ENCODE assay signal across 18 cellular contexts in genomic region chr7:35793225-35793579, GRCh38. TPM values are rescaled to one million over a fixed set of nuclear protein-coding genes. Genes with fewer than 3 reads are reported as not detected.
DNase-seq lines count a peak whose midpoint lies in the region; ATAC-seq, FAIRE-seq and TF ChIP-seq lines count a peak whose summit lies in the region.
"Had no signal": no experiment of that assay in that cellular context is flagged by ENCODE, and none has a peak within 500 bp of the region (broad histone marks: within the 10 kb centered on the region; RNA-seq: fewer than 3 reads in every experiment).

No MANE protein-coding gene starts in this region.

- H3K27me3 ChIP-seq in brain microvascular endothelial cell (replicated peaks) (no peaks in the 10 kb centered on the region), heart right ventricle (no peaks in the 10 kb centered on the region), HepG2 (ENCODE audit: control insufficient read depth in 1 of 2, insufficient read depth in 2 of 2, low read length in 2 of 2) (no peaks in the 10 kb centered on the region)

- H4K20me1 ChIP-seq in HepG2 (ENCODE audit: insufficient read depth, low read length) = no peaks in the 10 kb centered on the region

- H3K4me3 ChIP-seq in brain microvascular endothelial cell (ENCODE audit: low read depth, low read length) (no peak overlapping the region), heart right ventricle (no peak overlapping the region), HepG2 (replicated peaks in 1 of 3; ENCODE audit: insufficient read depth in 1 of 3, low read depth in 2 of 3, low read length in 3 of 3) (no peak overlapping the region)
- H3K4me3 ChIP-seq: lung had no signal

- H3K36me3 ChIP-seq in brain microvascular endothelial cell (replicated peaks) = no peaks in the 10 kb centered on the region
- H3K36me3 ChIP-seq in heart right ventricle = no peaks in the 10 kb centered on the region
- no peaks in the 10 kb centered on the region for H3K36me3 ChIP-seq in HepG2 (replicated peaks in 1 of 2; ENCODE audit: control insufficient read depth in 1 of 2, insufficient read depth in 2 of 2, low read length in 2 of 2)

- DNase-seq in ELR (ENCODE audit: low read depth) (peak; percentile 16), brain microvascular endothelial cell (peak; percentile 27), heart right ventricle (peak in 1 of 2 donors; percentile 47), osteocyte (ENCODE audit: extremely low spot score, unreplicated experiment) (no peak), HepG2 (ENCODE audit: low spot score) (no peak)
- no peak for DNase-seq in stimulated activated effector memory CD8-positive, alpha-beta T cell treated with anti-CD3 and anti-CD28 coated beads, Interleukin-12 subunit alpha, Interleukin-12 subunit beta, amount 100 ng/mL, for 72 hours (ENCODE audit: low spot score in 2 of 2)
- DNase-seq: activated CD4-positive, alpha-beta T cell treated with anti-CD3 and anti-CD28 coated beads, Interleukin-2, amount 50 U/mL, for 1 hour; activated naive CD8-positive, alpha-beta T cell treated with anti-CD3 and anti-CD28 coated beads, Interleukin-2, amount 10 ng/mL, durations not matched to agents 7 days and 5 days; activated T-cell treated with anti-CD3 and anti-CD28 coated beads, Interleukin-2, amount 50 U/mL, for 1 hour; CD4-positive, alpha-beta memory T cell; DND-41 had no signal

- TF ChIP-seq CTCF in brain microvascular endothelial cell (IDR thresholded peaks at IDR 0.05; ENCODE audit: low read depth, low read length, missing control alignments) = no peak
- no peak for TF ChIP-seq CTCF in heart right ventricle (IDR thresholded peaks at IDR 0.05)
- TF ChIP-seq CTCF in osteocyte (IDR thresholded peaks at IDR 0.05) = no peak
- TF ChIP-seq CTCF in HepG2 (CRISPR knock-in tag; IDR thresholded peaks at IDR 0.05) = no peak

- no peak overlapping the region for H2AFZ ChIP-seq in HepG2 (ENCODE audit: low read length)

- H3K4me1 ChIP-seq in heart right ventricle (peaks cover 4 to 28% (median 18%) of the 10 kb centered on the region in 9 donors), HepG2 (ENCODE audit: insufficient read depth, low read length) (peaks cover 6% of the 10 kb centered on the region; the same call in 1 of the 2 replicates)

- H3K27ac ChIP-seq in brain microvascular endothelial cell (no peak overlapping the region), heart right ventricle (peak overlapping the region; percentile 8 to 84 (median 60)), HepG2 (ENCODE audit: extremely low read length, insufficient read depth, low read length) (no peak overlapping the region)

- peaks cover 5% of the 10 kb centered on the region for H3K36me3 Mint-ChIP-seq in osteocyte (ENCODE audit: unreplicated experiment)
- no peaks in the 10 kb centered on the region for H3K36me3 Mint-ChIP-seq in stimulated activated effector memory CD8-positive, alpha-beta T cell treated with anti-CD3 and anti-CD28 coated beads, Interleukin-12 subunit alpha, Interleukin-12 subunit beta, amount 100 ng/mL, for 72 hours

- peaks cover 16% of the 10 kb centered on the region for H3K4me1 Mint-ChIP-seq in osteocyte (ENCODE audit: unreplicated experiment)
- H3K4me1 Mint-ChIP-seq in stimulated activated effector memory CD8-positive, alpha-beta T cell treated with anti-CD3 and anti-CD28 coated beads, Interleukin-12 subunit alpha, Interleukin-12 subunit beta, amount 100 ng/mL, for 72 hours = peaks cover 6% of the 10 kb centered on the region

- H3K27ac Mint-ChIP-seq in osteocyte (ENCODE audit: unreplicated experiment) = peak overlapping the region; percentile 58
- no peak overlapping the region for H3K27ac Mint-ChIP-seq in stimulated activated effector memory CD8-positive, alpha-beta T cell treated with anti-CD3 and anti-CD28 coated beads, Interleukin-12 subunit alpha, Interleukin-12 subunit beta, amount 100 ng/mL, for 72 hours
- H3K27ac Mint-ChIP-seq: activated naive CD8-positive, alpha-beta T cell treated with anti-CD3 and anti-CD28 coated beads, Interleukin-2, amount 10 ng/mL, durations not matched to agents 7 days and 5 days; CD4-positive, alpha-beta memory T cell; stimulated activated memory B cell treated with anti-CD40 and anti-IgM and Interleukin-4, amounts not matched to agents 10 μg/mL and 1 μg/mL and 100 μg/mL, for 72 hours had no signal

- H3K4me3 Mint-ChIP-seq in osteocyte (ENCODE audit: unreplicated experiment) = peak overlapping the region; percentile 7
- no peak overlapping the region for H3K4me3 Mint-ChIP-seq in stimulated activated effector memory CD8-positive, alpha-beta T cell treated with anti-CD3 and anti-CD28 coated beads, Interleukin-12 subunit alpha, Interleukin-12 subunit beta, amount 100 ng/mL, for 72 hours
- H3K4me3 Mint-ChIP-seq: activated naive CD8-positive, alpha-beta T cell treated with anti-CD3 and anti-CD28 coated beads, Interleukin-2, amount 10 ng/mL, durations not matched to agents 7 days and 5 days; CD4-positive, alpha-beta memory T cell; neural crest cell; stimulated activated memory B cell treated with anti-CD40 and anti-IgM and Interleukin-4, amounts not matched to agents 10 μg/mL and 1 μg/mL and 100 μg/mL, for 72 hours had no signal

- TF ChIP-seq EP300 in HepG2 (IDR thresholded peaks at IDR 0.05; ENCODE audit: low read depth in 2 of 2, low read length in 2 of 2) (no peak), HepG2 (CRISPR knock-in tag; IDR thresholded peaks at IDR 0.05; ENCODE audit: borderline replicate concordance) (no peak)

- 15 to 26% methylated on average over 2 of the region's 2 CpGs for WGBS in heart right ventricle, 2 donors
- WGBS in HepG2 (ENCODE audit: low lambda C conversion rate) = 60% methylated on average over 2 of the region's 2 CpGs

- ATAC-seq in heart right ventricle = peak; percentile 44 to 90 (median 84)
- ATAC-seq in GM21515 (IDR thresholded peaks at IDR 0.05; ENCODE audit: unreplicated experiment) = no peak
- no peak for ATAC-seq in HepG2
- ATAC-seq in stimulated activated effector memory CD8-positive, alpha-beta T cell treated with anti-CD3 and anti-CD28 coated beads, Interleukin-12 subunit alpha, Interleukin-12 subunit beta, amount 100 ng/mL, for 72 hours = no peak
- ATAC-seq in GM18520 (IDR thresholded peaks at IDR 0.05; ENCODE audit: unreplicated experiment) = no peak
- ATAC-seq: stimulated activated memory B cell treated with anti-CD40 and anti-IgM and Interleukin-4, amounts not matched to agents 10 μg/mL and 1 μg/mL and 100 μg/mL, for 72 hours had no signal

- H3K4me2 ChIP-seq in HepG2 (ENCODE audit: low read depth, low read length) = no peak overlapping the region

- H3K9ac ChIP-seq in HepG2 (ENCODE audit: insufficient read depth, low read depth, low read length) = no peak overlapping the region

- H3K9me3 ChIP-seq in heart right ventricle (peaks cover 0 to 13% (median 0%) of the 10 kb centered on the region in 11 donors), HepG2 (ENCODE audit: low read length) (no peaks in the 10 kb centered on the region)

- TF ChIP-seq POLR2A in HepG2 (IDR thresholded peaks at IDR 0.05; ENCODE audit: insufficient read depth in 1 of 2, low read depth in 2 of 2, low read length in 2 of 2) = no peak

- H3K9me3 Mint-ChIP-seq in osteocyte (ENCODE audit: unreplicated experiment) = no peaks in the 10 kb centered on the region
- peaks cover 2% of the 10 kb centered on the region for H3K9me3 Mint-ChIP-seq in stimulated activated effector memory CD8-positive, alpha-beta T cell treated with anti-CD3 and anti-CD28 coated beads, Interleukin-12 subunit alpha, Interleukin-12 subunit beta, amount 100 ng/mL, for 72 hours

- CTCF ChIA-PET in HepG2 (lab: Yijun Ruan, JAX; ENCODE audit: low intra/inter-chr PET ratio, low total read pairs) = no interaction called here

- intact Hi-C loops in heart right ventricle (cut with DNase I) (loop anchor here in 1 of 10 donors (10.0 kb wide), 1 partner anchor 112 kb away; no protein-coding TSS in a partner anchor), HepG2 (cut with micrococcal nuclease; ENCODE audit: unreplicated experiment) (no loop called here)

- no peaks in the 10 kb centered on the region for H3K79me2 ChIP-seq in HepG2 (ENCODE audit: insufficient read depth, low read length)

- FAIRE-seq in HepG2 (lab: Jason Lieb, UNC) = no peak
- FAIRE-seq: TTC549, urothelium cell line had no signal

- H3K27me3 Mint-ChIP-seq in osteocyte (ENCODE audit: unreplicated experiment) = no peaks in the 10 kb centered on the region
- H3K27me3 Mint-ChIP-seq: stimulated activated memory B cell treated with anti-CD40 and anti-IgM and Interleukin-4, amounts not matched to agents 10 μg/mL and 1 μg/mL and 100 μg/mL, for 72 hours had no signal

- POLR2A ChIA-PET in HepG2 (lab: Yijun Ruan, JAX) = no interaction called here

- TF ChIP-seq RAD21 in HepG2 (CRISPR knock-in tag; IDR thresholded peaks at IDR 0.05) = no peak

- in situ Hi-C loops in brain microvascular endothelial cell (cut with HindIII; ENCODE audit: low pct_ligation_motif_present, low sequenced_read_pairs) = no loop called here
- in situ Hi-C loops in HepG2 (cut with HindIII; ENCODE audit: extremely low pct_ligation_motif_present, low pct_unique_long_range_greater_than_20kb) = no loop called here

- BruUV-seq in HepG2 (replicated peaks; lab: Mats Ljungman, UMichigan) = no TSS peak

RNA-seq across cellular contexts. Expression of gene SEPTIN7, which starts 7.7 kb away (rescaled TPM):
- total RNA-seq in heart right ventricle (100 to 1,000 TPM; 179 to 234 (median 204) TPM), osteocyte (349 and 355 TPM in 2 replicates), HepG2 (2016; rRNA removed; fragmentation: Illumina TruSeq; extraction: Trizol) (129 and 215 TPM in 2 replicates)
- polyA plus RNA-seq in heart right ventricle (100 to 1,000 TPM; 139 to 168 TPM), HepG2 (2011; rRNA removed) (71.6 and 103 TPM in 2 replicates)
- total RNA-seq in HepG2 (2016; cell fraction: cytosol; rRNA removed; fragmentation: Illumina TruSeq; extraction: Trizol; ENCODE audit: low read depth) = 9.6 and 11.6 TPM in 2 replicates
- total RNA-seq in HepG2 (2016; cell fraction: insoluble cytoplasmic fraction; rRNA removed; fragmentation: Illumina TruSeq; extraction: Trizol) = 128 and 219 TPM in 2 replicates
- total RNA-seq in HepG2 (2016; cell fraction: membrane; rRNA removed; fragmentation: Illumina TruSeq; extraction: Trizol) = 32.1 and 46.0 TPM in 2 replicates
- total RNA-seq in HepG2 (2016; cell fraction: nucleus; rRNA removed; fragmentation: Illumina TruSeq; extraction: Trizol) = 73.3 and 80.1 TPM in 2 replicates
- 30.0 and 48.8 TPM in 2 replicates for polyA plus RNA-seq in HepG2 (2011; cell fraction: cytosol; rRNA removed)
- polyA plus RNA-seq in HepG2 (2011; cell fraction: nucleus; rRNA removed) = 15.0 and 15.1 TPM in 2 replicates
- 80.8 and 116 TPM in 2 replicates for polyA plus RNA-seq in HepG2 (2012)
- polyA plus RNA-seq in HepG2 (2016; cell fraction: cytosol; fragmentation: Illumina TruSeq; extraction: Trizol; ENCODE audit: low read depth) = 12.3 and 12.5 TPM in 2 replicates
- polyA plus RNA-seq in HepG2 (2016; cell fraction: insoluble cytoplasmic fraction; fragmentation: Illumina TruSeq; extraction: Trizol; ENCODE audit: low read depth) = 227 and 242 TPM in 2 replicates
- 28.2 and 28.5 TPM in 2 replicates for polyA plus RNA-seq in HepG2 (2016; cell fraction: membrane; fragmentation: Illumina TruSeq; extraction: Trizol; ENCODE audit: low read depth)
- 84.5 and 88.0 TPM in 2 replicates for polyA plus RNA-seq in HepG2 (2016; cell fraction: nucleus; fragmentation: Illumina TruSeq; extraction: Trizol; ENCODE audit: insufficient read depth, low read depth)
- polyA minus RNA-seq in HepG2 (2011; rRNA and poly(A)+ RNA removed; ENCODE audit: low replicate concordance) = 20.9 and 38.7 TPM in 2 replicates
- polyA minus RNA-seq in HepG2 (2011; cell fraction: cytosol; rRNA and poly(A)+ RNA removed) = 49.4 and 59.4 TPM in 2 replicates
- 101 and 117 TPM in 2 replicates for polyA minus RNA-seq in HepG2 (2011; cell fraction: nucleus; rRNA and poly(A)+ RNA removed)

Comparison
In these comparisons a context has a peak if more than half of its experiments do, and no peak if none do; other contexts are left out.
1. DNase-seq: peak in ELR (single experiment) and brain microvascular endothelial cell (single experiment); none in osteocyte (single experiment), HepG2 (single experiment) and stimulated activated effector memory CD8-positive, alpha-beta T cell treated with anti-CD3 and anti-CD28 coated beads, Interleukin-12 subunit alpha, Interleukin-12 subunit beta, amount 100 ng/mL, for 72 hours (0 of 2).
2. H3K27ac ChIP-seq: peak in heart right ventricle (10 of 10); none in brain microvascular endothelial cell (single experiment) and HepG2 (single experiment).
3. ATAC-seq: peak in heart right ventricle (8 of 8); none in GM21515 (single experiment), HepG2 (single experiment), stimulated activated effector memory CD8-positive, alpha-beta T cell treated with anti-CD3 and anti-CD28 coated beads, Interleukin-12 subunit alpha, Interleukin-12 subunit beta, amount 100 ng/mL, for 72 hours (single experiment) and GM18520 (single experiment).